ENCODE assay signal across 1 cellular context in the genomic region with DNA sequence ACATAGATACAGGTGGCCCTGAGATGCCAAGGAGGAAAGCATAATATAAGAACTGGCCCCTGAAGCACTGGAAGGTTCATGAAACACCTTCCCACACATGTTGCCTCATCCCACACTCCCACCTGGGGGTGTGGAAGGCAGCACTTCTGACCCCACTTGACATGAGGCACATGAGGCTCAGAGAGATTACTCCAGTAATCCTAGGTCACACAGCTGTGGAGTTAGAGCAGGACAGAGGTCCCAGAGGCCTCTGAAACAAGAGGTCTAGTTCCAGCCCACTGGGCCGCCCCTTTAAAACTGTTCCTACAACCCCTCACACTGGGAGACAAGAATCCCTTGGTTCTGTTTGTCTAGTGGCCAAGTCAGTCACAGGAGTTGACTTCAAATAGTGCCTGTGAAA.
A peak's percentile ranks its signal among the peaks of the same experiment; 100 is the strongest.
TF ChIP-seq lines count a peak whose summit lies in the region.

No MANE protein-coding gene starts in this region.

TF ChIP-seq in HepG2, 621 proteins besides CTCF, POLR2A, EP300 and RAD21:
- no peak for TF ChIP-seq ZNF296 (CRISPR knock-in tag; conservative IDR thresholded peaks at IDR 0.05)
- TF ChIP-seq, protein P1, sequence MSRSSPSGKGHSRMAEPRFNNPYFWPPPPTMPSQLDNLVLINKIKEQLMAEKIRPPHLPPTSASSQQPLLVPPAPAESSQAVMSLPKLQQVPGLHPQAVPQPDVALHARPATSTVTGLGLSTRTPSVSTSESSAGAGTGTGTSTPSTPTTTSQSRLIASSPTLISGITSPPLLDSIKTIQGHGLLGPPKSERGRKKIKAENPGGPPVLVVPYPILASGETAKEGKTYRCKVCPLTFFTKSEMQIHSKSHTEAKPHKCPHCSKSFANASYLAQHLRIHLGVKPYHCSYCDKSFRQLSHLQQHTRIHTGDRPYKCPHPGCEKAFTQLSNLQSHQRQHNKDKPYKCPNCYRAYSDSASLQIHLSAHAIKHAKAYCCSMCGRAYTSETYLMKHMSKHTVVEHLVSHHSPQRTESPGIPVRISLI (CRISPR knock-in tag; IDR thresholded peaks at IDR 0.05; ENCODE audit: borderline replicate concordance): no peak
- no peak for TF ChIP-seq ZNF12 (CRISPR knock-in tag; IDR thresholded peaks at IDR 0.05)
- TF ChIP-seq MXD4 (CRISPR knock-in tag; IDR thresholded peaks at IDR 0.05): no peak
- peak; percentile 51; the same call in 1 of the 2 replicates for TF ChIP-seq ZMYM3 (CRISPR knock-in tag; IDR thresholded peaks at IDR 0.05)
- peak; percentile 89 for TF ChIP-seq ZNF768 (CRISPR knock-in tag; IDR thresholded peaks at IDR 0.05)
- TF ChIP-seq EZH2 (conservative IDR thresholded peaks at IDR 0.05; ENCODE audit: low read depth, low read length): no peak
- TF ChIP-seq ZNF788 (CRISPR knock-in tag; IDR thresholded peaks at IDR 0.05; ENCODE audit: borderline replicate concordance): no peak
- no peak for TF ChIP-seq ZNF891 (CRISPR knock-in tag; IDR thresholded peaks at IDR 0.05)
- TF ChIP-seq ZNF839 (CRISPR knock-in tag; IDR thresholded peaks at IDR 0.05; ENCODE audit: borderline replicate concordance): no peak
- no peak for TF ChIP-seq MTF2 (CRISPR knock-in tag; IDR thresholded peaks at IDR 0.05; ENCODE audit: borderline replicate concordance)
- TF ChIP-seq, protein P2, sequence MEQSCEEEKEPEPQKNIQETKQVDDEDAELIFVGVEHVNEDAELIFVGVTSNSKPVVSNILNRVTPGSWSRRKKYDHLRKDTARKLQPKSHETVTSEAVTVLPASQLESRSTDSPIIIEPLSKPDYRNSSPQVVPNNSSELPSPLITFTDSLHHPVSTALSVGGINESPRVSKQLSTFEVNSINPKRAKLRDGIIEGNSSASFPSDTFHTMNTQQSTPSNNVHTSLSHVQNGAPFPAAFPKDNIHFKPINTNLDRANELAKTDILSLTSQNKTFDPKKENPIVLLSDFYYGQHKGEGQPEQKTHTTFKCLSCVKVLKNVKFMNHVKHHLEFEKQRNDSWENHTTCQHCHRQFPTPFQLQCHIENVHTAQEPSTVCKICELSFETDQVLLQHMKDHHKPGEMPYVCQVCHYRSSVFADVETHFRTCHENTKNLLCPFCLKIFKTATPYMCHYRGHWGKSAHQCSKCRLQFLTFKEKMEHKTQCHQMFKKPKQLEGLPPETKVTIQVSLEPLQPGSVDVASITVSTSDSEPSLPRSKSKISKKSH (CRISPR knock-in tag; IDR thresholded peaks at IDR 0.05; ENCODE audit: borderline replicate concordance): no peak
- TF ChIP-seq JUN (CRISPR knock-in tag; IDR thresholded peaks at IDR 0.05): no peak
